In genomic region chr16:20880867-20881866, GRCh38 we compare ENCODE assay signal across 19 cellular contexts. TPM values are rescaled to one million over a fixed set of nuclear protein-coding genes. Genes with fewer than 3 reads are reported as not detected.
DNase-seq lines count a peak whose midpoint lies in the region; ATAC-seq and TF ChIP-seq lines count a peak whose summit lies in the region.
"Had no signal": no experiment of that assay in that cellular context is flagged by ENCODE, and none has a peak within 500 bp of the region (broad histone marks: within the 10 kb centered on the region; RNA-seq: fewer than 3 reads in every experiment).

No MANE protein-coding gene starts in this region.

- no peaks in the 10 kb centered on the region for H3K36me3 Mint-ChIP-seq in chondrocyte (ENCODE audit: low read depth)

- no peak overlapping the region for H3K56ac ChIP-seq in IMR-90 (ENCODE audit: extremely low read depth, insufficient read depth, low read length)

- peak overlapping the region; percentile 41 for H3K23ac ChIP-seq in IMR-90 (ENCODE audit: low read depth, low read length)

- H2BK20ac ChIP-seq in IMR-90 (ENCODE audit: low read depth, low read length) = no peak overlapping the region

- DNase-seq in IMR-90 = no peak
- DNase-seq in chondrocyte (ENCODE audit: low spot score) = no peak
- no peak for DNase-seq in lower lobe of right lung
- DNase-seq in cerebellar nuclear complex (lab: John Stamatoyannopoulos, UW) = no peak
- DNase-seq in stimulated activated CD4-positive, alpha-beta T cell treated with anti-CD3 and anti-CD28 coated beads, Interleukin-2, amount 100 ng/mL, for 24 hours = no peak
- no peak for DNase-seq in NCI-H1092 (lab: John Stamatoyannopoulos, UW)
- no peak for DNase-seq in NCI-H226
- DNase-seq: activated CD4-positive, alpha-beta T cell treated with anti-CD3 and anti-CD28 coated beads, Interleukin-2, amount 10 ng/mL, durations not matched to agents 7 days and 5 days; activated naive CD4-positive, alpha-beta T cell treated with Interleukin-2 at 50 U/mL for 16 hours; activated T-cell treated with anti-CD3 and anti-CD28 coated beads, Interleukin-2, amount 50 U/mL, for 1 hour; aorta; NCI-H146; NCI-H345; NK-92 treated with Interleukin-12 subunit alpha and Interleukin-12 subunit beta, amount 100 ng/mL, for 24 hours; pancreas; stimulated activated CD4-positive, alpha-beta T cell treated with anti-CD3 and anti-CD28 coated beads, Interleukin-4, amount 100 ng/mL, for 4 hours; SW 1271 had no signal

- H4K20me1 ChIP-seq in IMR-90 (ENCODE audit: insufficient read depth, low read length) = peaks cover 58% of the 10 kb centered on the region; the same call in 1 of the 2 replicates

- TF ChIP-seq POLR2A in IMR-90 (IDR thresholded peaks at IDR 0.05; ENCODE audit: low read depth, low read length) = no peak

- peak overlapping the region; percentile 18; the same call in 1 of the 2 replicates for H3K18ac ChIP-seq in IMR-90 (ENCODE audit: low read depth, low read length)

- peak overlapping the region; percentile 53 for H2BK5ac ChIP-seq in IMR-90 (ENCODE audit: low read depth, low read length, poor library complexity, severe bottlenecking)

- CTCF ChIA-PET in IMR-90 (lab: Yijun Ruan, JAX) = interaction anchor here (0.6 kb wide), 1 partner anchor 13 kb away, joined by 3 read pairs; no protein-coding TSS in a partner anchor

- H3K4me3 ChIP-seq in IMR-90 (ENCODE audit: insufficient read depth, low read depth, low read length) (no peak overlapping the region), lower lobe of right lung (no peak overlapping the region), subcutaneous abdominal adipose tissue (ENCODE audit: low read depth in 1 of 5, low read length in 5 of 5) (no peak overlapping the region)
- H3K4me3 ChIP-seq: pancreas had no signal

- no peak for TF ChIP-seq RAD21 in IMR-90 (IDR thresholded peaks at IDR 0.05; ENCODE audit: low read length)

- no peak overlapping the region for H2AK9ac ChIP-seq in IMR-90 (replicated peaks; ENCODE audit: low read depth, low read length, poor library complexity)

- no peak overlapping the region for H3K4ac ChIP-seq in IMR-90 (ENCODE audit: low read depth, low read length)

- H3K14ac ChIP-seq in IMR-90 (replicated peaks; ENCODE audit: low read depth, low read length) = peak overlapping the region; percentile 5; the same call in 1 of the 2 replicates

- peaks cover 4% of the 10 kb centered on the region for H3K9me3 Mint-ChIP-seq in chondrocyte (ENCODE audit: low read depth)

- H2AFZ ChIP-seq in IMR-90 (replicated peaks; ENCODE audit: low read length, poor library complexity) = no peak overlapping the region

- peak overlapping the region; percentile 0; the same call in 1 of the 2 replicates for H2AK5ac ChIP-seq in IMR-90 (ENCODE audit: low read depth, low read length)

- peaks cover 26 to 82% of the 10 kb centered on the region in 2 experiments for H3K79me1 ChIP-seq in IMR-90 (ENCODE audit: low read depth in 1 of 2, low read length in 2 of 2)

- no peak overlapping the region for H4K91ac ChIP-seq in IMR-90 (ENCODE audit: insufficient read depth, low read depth, low read length)

- H2BK15ac ChIP-seq in IMR-90 (ENCODE audit: low read depth, low read length) = no peak overlapping the region

- in situ Hi-C loops in IMR-90 (cut with MboI; ENCODE audit: low sequenced_read_pairs) = no loop called here

- no peak overlapping the region for H4K8ac ChIP-seq in IMR-90 (ENCODE audit: low read depth in 2 of 2, low read length in 2 of 2)

- H3K9ac ChIP-seq in IMR-90 (ENCODE audit: low read depth, low read length) (no peak overlapping the region), subcutaneous abdominal adipose tissue (ENCODE audit: low read length in 5 of 5) (peak overlapping the region in 1 of 5 donors; percentile 3)

- H3K9me3 ChIP-seq in IMR-90 (ENCODE audit: control insufficient read depth, insufficient read depth, low read length) = no peaks in the 10 kb centered on the region
- no peaks in the 10 kb centered on the region for H3K9me3 ChIP-seq in lower lobe of right lung
- no peaks in the 10 kb centered on the region for H3K9me3 ChIP-seq in subcutaneous abdominal adipose tissue (ENCODE audit: control insufficient read depth in 5 of 5, low read length in 5 of 5)
- H3K9me3 ChIP-seq: pancreas had no signal

- H4K5ac ChIP-seq in IMR-90 (ENCODE audit: low read depth, low read length) = no peak overlapping the region

- H3K27ac ChIP-seq in IMR-90 (ENCODE audit: insufficient read depth, low read length) (no peak overlapping the region), lower lobe of right lung (peak overlapping the region; percentile 60), subcutaneous abdominal adipose tissue (ENCODE audit: low read depth, low read length) (peak overlapping the region; percentile 77)

- peaks cover 27% of the 10 kb centered on the region for H3K9me1 ChIP-seq in IMR-90 (ENCODE audit: insufficient read depth, low read length)

- H3K27me3 Mint-ChIP-seq in chondrocyte (ENCODE audit: low read depth) = no peaks in the 10 kb centered on the region
- H3K27me3 Mint-ChIP-seq: activated CD4-positive, alpha-beta T cell treated with anti-CD3 and anti-CD28 coated beads, Interleukin-2, amount 10 ng/mL, durations not matched to agents 7 days and 5 days; B cell had no signal

- ATAC-seq in IMR-90 (ENCODE audit: low read depth) (no peak), lower lobe of right lung (peak; percentile 66 to 73)
- ATAC-seq: pancreas had no signal

- H3K4me1 ChIP-seq in IMR-90 (ENCODE audit: control insufficient read depth, insufficient read depth, low read length) = peaks cover 19% of the 10 kb centered on the region
- H3K4me1 ChIP-seq in lower lobe of right lung = peaks cover 69% of the 10 kb centered on the region
- H3K4me1 ChIP-seq in subcutaneous abdominal adipose tissue (ENCODE audit: control insufficient read depth in 5 of 5, insufficient read depth in 5 of 5, low read length in 5 of 5) = peaks cover 0 to 78% (median 66%) of the 10 kb centered on the region in 5 donors

- dilution Hi-C loops in IMR-90 (cut with HindIII; ENCODE audit: low sequenced_read_pairs, unreplicated experiment) = no loop called here

- H3K4me3 Mint-ChIP-seq in chondrocyte (ENCODE audit: unreplicated experiment) = no peak overlapping the region
- H3K4me3 Mint-ChIP-seq: activated CD4-positive, alpha-beta T cell treated with anti-CD3 and anti-CD28 coated beads, Interleukin-2, amount 10 ng/mL, durations not matched to agents 7 days and 5 days; B cell had no signal

- H3K4me1 Mint-ChIP-seq in chondrocyte (ENCODE audit: low read depth) = peaks cover 68% of the 10 kb centered on the region

- POLR2A ChIA-PET in IMR-90 (lab: Charles Lee; ENCODE audit: unreplicated experiment) = no interaction called here

- intact Hi-C loops in IMR-90 (cut with micrococcal nuclease) = no loop called here
- intact Hi-C loops in lower lobe of right lung (cut with DNase I) = no loop called here

- TF ChIP-seq CTCF in IMR-90 (conservative IDR thresholded peaks at IDR 0.05; ENCODE audit: low read depth, low read length) (no peak), chondrocyte (IDR thresholded peaks at IDR 0.05) (no peak), lower lobe of right lung (IDR thresholded peaks at IDR 0.05) (no peak)

- 82% methylated on average over 3 of the region's 9 CpGs; no CpG with 5 or more reads in 1 of the 2 experiments for WGBS in IMR-90 (ENCODE audit: extremely low coverage in 2 of 2, insufficient read length in 1 of 2), 2 experiments

- peak overlapping the region; percentile 88 for H3K27ac Mint-ChIP-seq in chondrocyte (ENCODE audit: unreplicated experiment)
- H3K27ac Mint-ChIP-seq: activated CD4-positive, alpha-beta T cell treated with anti-CD3 and anti-CD28 coated beads, Interleukin-2, amount 10 ng/mL, durations not matched to agents 7 days and 5 days; B cell had no signal

- BruUV-seq in IMR-90 (replicated peaks; lab: Mats Ljungman, UMichigan) = no TSS peak

- H3K27me3 ChIP-seq in IMR-90 (ENCODE audit: control insufficient read depth, insufficient read depth, low read length) (no peaks in the 10 kb centered on the region), lower lobe of right lung (ENCODE audit: low read depth) (no peaks in the 10 kb centered on the region), subcutaneous abdominal adipose tissue (ENCODE audit: control insufficient read depth in 5 of 5, insufficient read depth in 4 of 5, low read length in 5 of 5) (no peaks in the 10 kb centered on the region)
- H3K27me3 ChIP-seq: pancreas had no signal

- peak overlapping the region; percentile 37 for H3K4me2 ChIP-seq in IMR-90 (ENCODE audit: low read depth, low read length)

- H3K36me3 ChIP-seq in IMR-90 (ENCODE audit: control insufficient read depth, insufficient read depth, low read length) (no peaks in the 10 kb centered on the region), lower lobe of right lung (no peaks in the 10 kb centered on the region), subcutaneous abdominal adipose tissue (ENCODE audit: control insufficient read depth in 5 of 5, insufficient read depth in 5 of 5, low read length in 5 of 5) (peaks cover 0 to 13% (median 0%) of the 10 kb centered on the region in 5 donors)
- H3K36me3 ChIP-seq: pancreas had no signal

- no peak overlapping the region for H2BK120ac ChIP-seq in IMR-90 (ENCODE audit: low read depth, low read length)

TF ChIP-seq in IMR-90, 13 proteins besides CTCF, POLR2A, EP300 and RAD21 (continues in another document):
- TF ChIP-seq MXI1 (IDR thresholded peaks at IDR 0.05; ENCODE audit: borderline replicate concordance, low read depth, low read length) = no peak
- TF ChIP-seq RFX5 (IDR thresholded peaks at IDR 0.05; ENCODE audit: low read depth, low read length) = no peak
- no peak for TF ChIP-seq CEBPB (IDR thresholded peaks at IDR 0.05; ENCODE audit: low read depth, low read length)
- TF ChIP-seq RCOR1 (IDR thresholded peaks at IDR 0.05; ENCODE audit: insufficient replicate concordance, low read length) = no peak
- no peak for TF ChIP-seq FOS (IDR thresholded peaks at IDR 0.05; ENCODE audit: low read depth, low read length)
- TF ChIP-seq SMC3 (IDR thresholded peaks at IDR 0.05; ENCODE audit: low read depth, low read length) = no peak
- TF ChIP-seq NFE2L2 (IDR thresholded peaks at IDR 0.05; ENCODE audit: low read depth, low read length) = no peak
- no peak for TF ChIP-seq MAFK (IDR thresholded peaks at IDR 0.05; ENCODE audit: low read depth, low read length)
- TF ChIP-seq CHD1 (IDR thresholded peaks at IDR 0.05; ENCODE audit: low read depth, low read length) = no peak

RNA-seq across cellular contexts. Expression of gene DCUN1D3, which starts 19.0 kb away (rescaled TPM):
- total RNA-seq in IMR-90 (2012; rRNA removed) = 42.3 and 51.7 TPM in 2 replicates
- polyA plus RNA-seq in IMR-90 (2012; rRNA removed) = 7.4 and 8.1 TPM in 2 replicates
- 2.8 and 4.2 TPM in 2 replicates for polyA plus RNA-seq in IMR-90 (2012; cell fraction: cytosol; rRNA removed)
- 4.4 and 12.9 TPM in 2 replicates for polyA plus RNA-seq in IMR-90 (2012; cell fraction: nucleus; rRNA removed; ENCODE audit: low replicate concordance)
- 40.9 to 46.0 TPM (median 44.4 TPM) in 3 replicates for total RNA-seq in chondrocyte
- 20.7 TPM for total RNA-seq in lower lobe of right lung

RNA-seq across cellular contexts. Expression of gene LYRM1, which starts 19.4 kb away (rescaled TPM):
- total RNA-seq in IMR-90 (2012; rRNA removed) = 35.0 and 43.6 TPM in 2 replicates
- 15.8 and 19.0 TPM in 2 replicates for polyA plus RNA-seq in IMR-90 (2012; rRNA removed)
- 7.2 and 10.4 TPM in 2 replicates for polyA plus RNA-seq in IMR-90 (2012; cell fraction: cytosol; rRNA removed)
- polyA plus RNA-seq in IMR-90 (2012; cell fraction: nucleus; rRNA removed; ENCODE audit: low replicate concordance) = 3.3 and 13.6 TPM in 2 replicates
- total RNA-seq in chondrocyte = 18.1 to 20.1 TPM (median 18.5 TPM) in 3 replicates
- total RNA-seq in lower lobe of right lung = 23.3 TPM
